36 cellular contexts compared by ENCODE assay signal in the genomic region with DNA sequence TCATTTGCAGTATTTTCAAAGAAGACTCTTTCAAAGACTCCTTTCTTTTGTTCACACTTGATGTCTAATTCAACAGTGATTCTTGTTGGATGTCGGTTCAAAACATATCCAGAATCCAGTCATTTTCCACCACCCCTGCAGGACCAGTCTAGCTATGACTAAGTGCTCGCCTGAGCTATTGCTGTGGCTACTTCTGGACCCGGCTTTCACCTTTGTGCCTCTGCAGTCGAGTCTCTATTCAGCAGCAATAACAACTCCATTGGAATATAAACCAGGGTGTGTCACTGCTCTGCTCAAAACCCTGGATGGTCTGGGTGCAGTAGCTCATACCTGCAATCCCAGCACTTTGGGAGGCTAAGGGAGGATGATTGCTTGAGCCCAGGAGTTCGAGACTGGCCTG. TPM values are rescaled to one million over a fixed set of nuclear protein-coding genes. Genes with fewer than 3 reads are reported as not detected.
"Had no signal": no experiment of that assay in that cellular context is flagged by ENCODE, and none has a peak within 500 bp of the region (broad histone marks: within the 10 kb centered on the region; RNA-seq: fewer than 3 reads in every experiment).

No MANE protein-coding gene starts in this region.

- H3K27ac ChIP-seq: ascending aorta, PC-9, RWPE1 had no signal

- H3K4me3 ChIP-seq: ascending aorta, PC-9 had no signal

- H3K27me3 ChIP-seq: ascending aorta had no signal

- H3K36me3 ChIP-seq: ascending aorta had no signal

- H3K36me3 Mint-ChIP-seq: activated naive CD8-positive, alpha-beta T cell treated with anti-CD3 and anti-CD28 coated beads for 36 hours had no signal

- H3K4me1 Mint-ChIP-seq: activated CD4-positive, alpha-beta T cell treated with anti-CD3 and anti-CD28 coated beads, Interleukin-2, amount 10 ng/mL, durations not matched to agents 24 days and 14 days; activated naive CD8-positive, alpha-beta T cell treated with anti-CD3 and anti-CD28 coated beads for 36 hours; activated T-helper 17 cell treated with anti-CD3 and anti-CD28 coated beads, Interleukin-2, amount 50 U/mL, for 72 hours; brain had no signal

- H3K4me2 ChIP-seq: PC-9 had no signal

- DNase-seq: activated CD4-positive, alpha-beta T cell treated with anti-CD3 and anti-CD28 coated beads, Interleukin-2, amount 10 ng/mL, durations not matched to agents 24 days and 14 days; activated CD4-positive, alpha-beta T cell treated with anti-CD3 and anti-CD28 coated beads, Interleukin-2, amount 50 U/mL, for 4 hours; activated CD8-positive, alpha-beta T cell treated with anti-CD3 and anti-CD28 coated beads for 36 hours; activated effector memory CD4-positive, alpha-beta T cell treated with anti-CD3 and anti-CD28 coated beads, Interleukin-2, amount 50 U/mL, for 16 hours; activated naive CD4-positive, alpha-beta T cell; activated naive CD4-positive, alpha-beta T cell treated with anti-CD3 and anti-CD28 coated beads, Interleukin-2, amount 50 U/mL, for 16 hours; activated naive CD8-positive, alpha-beta T cell treated with anti-CD3 and anti-CD28 coated beads for 36 hours; activated T-cell treated with anti-CD3 and anti-CD28 coated beads, Interleukin-2, amount 50 U/mL, for 1 hour; activated T-cell treated with anti-CD3 and anti-CD28 coated beads, Interleukin-2, amount 50 U/mL, for 72 hours; amniotic stem cell; caudate nucleus; cerebellar nuclear complex; Kasumi-1; KG1; MM.1S; MV-4-11; NCI-H1092; NCI-H1436 treated with DMSO at 0.1 percent for 48 hours; NCI-H1694 treated with DMSO at 0.1 percent for 48 hours; NCI-H2029; NCI-H2171 treated with DMSO at 0.1 percent for 48 hours; NCI-H2227 treated with DMSO at 0.1 percent for 48 hours; NCI-H446; NCI-H510A treated with DMSO at 0.1 percent for 48 hours; NCI-H526 treated with DMSO at 0.1 percent for 48 hours; PC-9; SIG-M5; T1000 had no signal

- H3K9me3 Mint-ChIP-seq: activated CD4-positive, alpha-beta T cell treated with anti-CD3 and anti-CD28 coated beads, Interleukin-2, amount 10 ng/mL, durations not matched to agents 24 days and 14 days; activated CD8-positive, alpha-beta T cell treated with anti-CD3 and anti-CD28 coated beads for 36 hours; activated naive CD8-positive, alpha-beta T cell treated with anti-CD3 and anti-CD28 coated beads for 36 hours; activated T-helper 17 cell treated with anti-CD3 and anti-CD28 coated beads, Interleukin-2, amount 50 U/mL, for 72 hours had no signal

- H3K4me3 Mint-ChIP-seq: activated CD4-positive, alpha-beta T cell treated with anti-CD3 and anti-CD28 coated beads, Interleukin-2, amount 10 ng/mL, durations not matched to agents 24 days and 14 days; activated CD8-positive, alpha-beta T cell treated with anti-CD3 and anti-CD28 coated beads for 36 hours; activated naive CD8-positive, alpha-beta T cell treated with anti-CD3 and anti-CD28 coated beads for 36 hours; activated T-cell treated with anti-CD3 and anti-CD28 coated beads, Interleukin-2, amount 50 U/mL, for 72 hours; activated T-helper 17 cell treated with anti-CD3 and anti-CD28 coated beads, Interleukin-2, amount 50 U/mL, for 72 hours; brain had no signal

- H3K9me3 ChIP-seq: ascending aorta had no signal

- H2AFZ ChIP-seq: PC-9 had no signal

- H3K27ac Mint-ChIP-seq: activated CD4-positive, alpha-beta T cell treated with anti-CD3 and anti-CD28 coated beads, Interleukin-2, amount 10 ng/mL, durations not matched to agents 24 days and 14 days; activated CD8-positive, alpha-beta T cell treated with anti-CD3 and anti-CD28 coated beads for 36 hours; activated naive CD8-positive, alpha-beta T cell treated with anti-CD3 and anti-CD28 coated beads for 36 hours; activated T-cell treated with anti-CD3 and anti-CD28 coated beads, Interleukin-2, amount 50 U/mL, for 72 hours; activated T-helper 17 cell treated with anti-CD3 and anti-CD28 coated beads, Interleukin-2, amount 50 U/mL, for 72 hours; brain had no signal

- ATAC-seq: activated CD8-positive, alpha-beta T cell treated with anti-CD3 and anti-CD28 coated beads for 36 hours; activated T-cell treated with anti-CD3 and anti-CD28 coated beads, Interleukin-2, amount 50 U/mL, for 72 hours; activated T-helper 17 cell treated with anti-CD3 and anti-CD28 coated beads, Interleukin-2, amount 50 U/mL, for 72 hours; Right ventricle myocardium inferior had no signal

- H3K27me3 Mint-ChIP-seq: activated CD8-positive, alpha-beta T cell treated with anti-CD3 and anti-CD28 coated beads for 36 hours had no signal

RNA-seq across cellular contexts. Expression of a gene that starts 55.0 kb away (rescaled TPM):
- total RNA-seq: activated CD4-positive, alpha-beta T cell treated with anti-CD3 and anti-CD28 coated beads, Interleukin-2, amount 10 ng/mL, durations not matched to agents 24 days and 14 days; activated CD8-positive, alpha-beta memory T cell treated with anti-CD3 and anti-CD28 coated beads for 36 hours; activated CD8-positive, alpha-beta T cell treated with anti-CD3 and anti-CD28 coated beads for 36 hours; activated naive CD8-positive, alpha-beta T cell treated with anti-CD3 and anti-CD28 coated beads for 36 hours; activated T-helper 17 cell treated with anti-CD3 and anti-CD28 coated beads, Interleukin-2, amount 50 U/mL, for 72 hours; T-helper 1 cell treated with Interleukin-12 subunit alpha and Interleukin-12 subunit beta and Interleukin-4 antibody, amounts not matched to agents 30 ng/mL and 1 ng/mL, for 36 hours; T-helper 2 cell treated with Interferon-gamma antibody and Interleukin-4, amounts not matched to agents 100 ng/mL and 5 ng/mL, for 36 hours had no signal
